In the genomic region with DNA sequence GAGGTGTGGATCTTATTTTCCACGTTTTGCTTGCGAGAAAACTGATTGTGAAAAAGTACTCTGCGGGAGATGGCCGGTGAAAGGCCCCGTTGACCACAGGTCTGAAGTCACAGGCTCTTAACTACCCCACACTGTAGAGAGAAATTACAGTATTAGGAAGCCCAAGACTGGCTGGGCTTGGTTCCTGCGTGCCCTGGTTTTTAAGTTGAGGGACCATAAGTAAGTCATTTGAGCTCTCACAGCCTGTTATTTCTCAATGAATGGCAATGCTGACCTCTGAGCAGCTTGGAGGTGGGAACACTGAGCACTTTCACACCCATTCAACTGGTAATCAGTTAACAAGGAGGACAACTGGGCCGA, we compare ENCODE assay signal across 8 cellular contexts. TPM values are rescaled to one million over a fixed set of nuclear protein-coding genes. Genes with fewer than 3 reads are reported as not detected.
DNase-seq lines count a peak whose midpoint lies in the region; ATAC-seq, FAIRE-seq and TF ChIP-seq lines count a peak whose summit lies in the region.

No MANE protein-coding gene starts in this region.

- H2AFZ ChIP-seq in neuron (ENCODE audit: low read depth, low read length): no peak overlapping the region

- no peak overlapping the region for H3K27ac ChIP-seq in spleen

- FAIRE-seq in urothelium cell line (lab: Jason Lieb, UNC): no peak

- ATAC-seq in GM18511 (IDR thresholded peaks at IDR 0.05; ENCODE audit: unreplicated experiment): peak; percentile 28
- peak; percentile 14 for ATAC-seq in HG03066 (IDR thresholded peaks at IDR 0.05; ENCODE audit: low read depth, unreplicated experiment)

- TF ChIP-seq CTCF in choroid plexus epithelial cell (conservative IDR thresholded peaks at IDR 0.05; ENCODE audit: low read depth, low read length) (no peak), spleen (IDR thresholded peaks at IDR 0.05 in 8 of 11, conservative IDR thresholded peaks at IDR 0.05 in 3 of 11) (no peak)

- H3K4me3 ChIP-seq in choroid plexus epithelial cell (ENCODE audit: low read depth, low read length) (peak overlapping the region; percentile 60), neuron (ENCODE audit: low read length) (peak overlapping the region; percentile 35), spleen (peak overlapping the region in 4 of 8 donors; percentile 37 to 68 (median 43))

- peaks cover 24% of the 10 kb centered on the region for H3K27me3 ChIP-seq in neuron (ENCODE audit: insufficient read depth, low read length)
- peaks cover 0 to 14% (median 0%) of the 10 kb centered on the region in 7 donors for H3K27me3 ChIP-seq in spleen (replicated peaks in 1 of 7)

- H3K4me1 ChIP-seq in neuron (ENCODE audit: insufficient read depth, low read length): peaks cover 8% of the 10 kb centered on the region
- H3K4me1 ChIP-seq in spleen: peaks cover 0 to 22% (median 16%) of the 10 kb centered on the region in 6 donors

- DNase-seq in choroid plexus epithelial cell (ENCODE audit: low read depth) (peak; percentile 26), nucleus accumbens (lab: John Stamatoyannopoulos, UW) (no peak), spleen (no peak), urothelium cell line (ENCODE audit: low spot score) (no peak)
- DNase-seq in activated T-cell treated with anti-CD3 and anti-CD28 coated beads, Interleukin-2, amount 50 U/mL, for 48 hours: no peak

- H3K9me3 ChIP-seq in neuron (ENCODE audit: low read length): no peaks in the 10 kb centered on the region
- no peaks in the 10 kb centered on the region for H3K9me3 ChIP-seq in spleen

- H3K36me3 ChIP-seq in neuron (ENCODE audit: insufficient read depth, low read length): no peaks in the 10 kb centered on the region
- no peaks in the 10 kb centered on the region for H3K36me3 ChIP-seq in spleen

- no peak for TF ChIP-seq POLR2A in spleen (IDR thresholded peaks at IDR 0.05)

- WGBS in spleen, 5 donors: 25 to 35% (median 29%) methylated on average over 7 of the region's 7 CpGs

- intact Hi-C loops in spleen (cut with DNase I; ENCODE audit: low total_unique reads): no loop called here

RNA-seq across cellular contexts. Expression of a gene that starts 0.4 kb away (rescaled TPM):
- 1 to 10 TPM in 6 of 7 donors, under 1 TPM in 1; 0.77 to 3.5 (median 2.0) TPM for total RNA-seq in spleen
- polyA plus RNA-seq in spleen: 1 to 10 TPM in 1 of 3 donors, under 1 TPM in 2; 0.73 to 1.8 (median 0.76) TPM
